Comparison of ENCODE assay signal across 8 cellular contexts in the genomic region with DNA sequence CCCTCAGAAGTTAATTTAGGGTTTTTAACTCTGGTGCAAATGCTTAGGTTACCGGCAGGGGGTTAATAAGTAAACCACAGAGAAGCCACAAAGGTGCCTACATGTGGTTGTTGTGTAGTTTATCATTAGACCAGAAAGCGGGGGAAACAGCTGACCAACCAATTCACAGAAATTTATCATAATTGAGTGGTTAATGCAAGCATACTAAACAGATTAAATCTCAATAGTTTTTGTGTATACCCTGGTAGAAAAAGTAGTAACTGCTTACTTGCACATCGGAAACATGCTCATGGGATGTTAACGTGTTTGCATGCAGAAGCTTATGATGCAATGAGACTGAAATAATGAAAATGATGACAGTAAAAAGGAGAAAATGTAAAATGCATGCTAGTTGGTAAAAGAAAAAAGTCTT.
DNase-seq lines count a peak whose midpoint lies in the region; ATAC-seq and TF ChIP-seq lines count a peak whose summit lies in the region.

No MANE protein-coding gene starts in this region.

- H3K36me3 ChIP-seq in BLaER1 treated with 17β-estradiol and CSF1 and Interleukin-3, amounts not matched to agents 10 nM and 100 nM: no peaks in the 10 kb centered on the region
- H3K36me3 ChIP-seq in gastrocnemius medialis (no peaks in the 10 kb centered on the region), upper lobe of left lung (no peaks in the 10 kb centered on the region)

- no peaks in the 10 kb centered on the region; a peak in 1 of 22 replicates for H3K9me3 ChIP-seq in BLaER1 treated with 17β-estradiol and CSF1 and Interleukin-3, amounts not matched to agents 10 nM and 100 nM (replicated peaks in 1 of 11)
- H3K9me3 ChIP-seq in gastrocnemius medialis (no peaks in the 10 kb centered on the region), upper lobe of left lung (no peaks in the 10 kb centered on the region)

- H3K27me3 Mint-ChIP-seq in naive thymus-derived CD8-positive, alpha-beta T cell: peaks cover 0 to 15% (median 4%) of the 10 kb centered on the region in 5 donors
- H3K27me3 Mint-ChIP-seq in activated T-helper 17 cell treated with anti-CD3 and anti-CD28 coated beads, Interleukin-2, amount 50 U/mL, for 72 hours: no peaks in the 10 kb centered on the region

- H3K27me3 ChIP-seq in BLaER1 treated with 17β-estradiol and CSF1 and Interleukin-3, amounts not matched to agents 10 nM and 100 nM: no peaks in the 10 kb centered on the region
- no peaks in the 10 kb centered on the region for H3K27me3 ChIP-seq in gastrocnemius medialis
- H3K27me3 ChIP-seq in upper lobe of left lung: no peaks in the 10 kb centered on the region

- peak; percentile 97 for ATAC-seq in GM19467 (IDR thresholded peaks at IDR 0.05; ENCODE audit: unreplicated experiment)
- ATAC-seq in HG03354 (IDR thresholded peaks at IDR 0.05; ENCODE audit: poor library complexity, severe bottlenecking, unreplicated experiment): peak; percentile 99
- ATAC-seq in naive thymus-derived CD8-positive, alpha-beta T cell: no peak
- no peak for ATAC-seq in gastrocnemius medialis
- ATAC-seq in activated T-helper 17 cell treated with anti-CD3 and anti-CD28 coated beads, Interleukin-2, amount 50 U/mL, for 72 hours (replicated peaks): no peak
- ATAC-seq in upper lobe of left lung (ENCODE audit: low FRiP score in 2 of 2): no peak

- WGBS in upper lobe of left lung, 2 donors: 48 to 53% methylated on average over 4 of the region's 4 CpGs

- H3K27ac Mint-ChIP-seq in naive thymus-derived CD8-positive, alpha-beta T cell: no peak overlapping the region
- no peak overlapping the region for H3K27ac Mint-ChIP-seq in activated T-helper 17 cell treated with anti-CD3 and anti-CD28 coated beads, Interleukin-2, amount 50 U/mL, for 72 hours

- no peak overlapping the region for H3K27ac ChIP-seq in BLaER1 treated with 17β-estradiol and CSF1 and Interleukin-3, amounts not matched to agents 10 nM and 100 nM
- H3K27ac ChIP-seq in gastrocnemius medialis (no peak overlapping the region), upper lobe of left lung (peak overlapping the region in 1 of 4 donors; percentile 6)

- H3K9ac ChIP-seq in BLaER1 treated with 17β-estradiol and CSF1 and Interleukin-3, amounts not matched to agents 10 nM and 100 nM: no peak overlapping the region

- in situ Hi-C loops in gastrocnemius medialis (cut with MboI; ENCODE audit: low sequenced_read_pairs in 4 of 4): no loop called here

- TF ChIP-seq POLR2A in gastrocnemius medialis (IDR thresholded peaks at IDR 0.05) (no peak), upper lobe of left lung (IDR thresholded peaks at IDR 0.05) (no peak)

- TF ChIP-seq EP300 in upper lobe of left lung (IDR thresholded peaks at IDR 0.05): no peak

- H4K20me1 ChIP-seq in BLaER1 treated with 17β-estradiol and CSF1 and Interleukin-3, amounts not matched to agents 10 nM and 100 nM: peaks cover 0 to 12% (median 0%) of the 10 kb centered on the region in 11 experiments; a peak in 4 of 22 replicates

- no peaks in the 10 kb centered on the region for H3K9me3 Mint-ChIP-seq in naive thymus-derived CD8-positive, alpha-beta T cell
- H3K9me3 Mint-ChIP-seq in activated T-helper 17 cell treated with anti-CD3 and anti-CD28 coated beads, Interleukin-2, amount 50 U/mL, for 72 hours: no peaks in the 10 kb centered on the region

- TF ChIP-seq CTCF in choroid plexus epithelial cell (conservative IDR thresholded peaks at IDR 0.05; ENCODE audit: low read depth, low read length): peak; percentile 35
- TF ChIP-seq CTCF in gastrocnemius medialis (IDR thresholded peaks at IDR 0.05 in 4 of 5, conservative IDR thresholded peaks at IDR 0.05 in 1 of 5): peak in 1 of 5 experiments; percentile 14
- TF ChIP-seq CTCF in upper lobe of left lung (IDR thresholded peaks at IDR 0.05): no peak

- no peaks in the 10 kb centered on the region for H3K4me1 Mint-ChIP-seq in naive thymus-derived CD8-positive, alpha-beta T cell
- no peaks in the 10 kb centered on the region for H3K4me1 Mint-ChIP-seq in activated T-helper 17 cell treated with anti-CD3 and anti-CD28 coated beads, Interleukin-2, amount 50 U/mL, for 72 hours

- H3K4me2 ChIP-seq in BLaER1 treated with 17β-estradiol and CSF1 and Interleukin-3, amounts not matched to agents 10 nM and 100 nM: peak overlapping the region in 8 of 11 experiments; percentile 1 to 51 (median 30); a peak in 11 of 22 replicates

- no peaks in the 10 kb centered on the region for H3K36me3 Mint-ChIP-seq in naive thymus-derived CD8-positive, alpha-beta T cell
- H3K36me3 Mint-ChIP-seq in activated T-helper 17 cell treated with anti-CD3 and anti-CD28 coated beads, Interleukin-2, amount 50 U/mL, for 72 hours (ENCODE audit: low read depth): no peaks in the 10 kb centered on the region

- H3K4me1 ChIP-seq in BLaER1 treated with 17β-estradiol and CSF1 and Interleukin-3, amounts not matched to agents 10 nM and 100 nM: peaks cover 28 to 51% (median 44%) of the 10 kb centered on the region in 10 experiments
- H3K4me1 ChIP-seq in gastrocnemius medialis: peaks cover 43 to 44% of the 10 kb centered on the region in 2 donors
- H3K4me1 ChIP-seq in upper lobe of left lung: peaks cover 21 to 44% (median 31%) of the 10 kb centered on the region in 4 donors

- intact Hi-C loops in gastrocnemius medialis (cut with DNase I; ENCODE audit: low total_unique reads): no loop called here

- no peak overlapping the region for H3K4me3 ChIP-seq in BLaER1 treated with 17β-estradiol and CSF1 and Interleukin-3, amounts not matched to agents 10 nM and 100 nM
- no peak overlapping the region for H3K4me3 ChIP-seq in choroid plexus epithelial cell (ENCODE audit: low read depth, low read length)
- no peak overlapping the region for H3K4me3 ChIP-seq in gastrocnemius medialis
- H3K4me3 ChIP-seq in upper lobe of left lung: no peak overlapping the region

- no peak overlapping the region for H3K4me3 Mint-ChIP-seq in naive thymus-derived CD8-positive, alpha-beta T cell
- H3K4me3 Mint-ChIP-seq in activated T-helper 17 cell treated with anti-CD3 and anti-CD28 coated beads, Interleukin-2, amount 50 U/mL, for 72 hours: no peak overlapping the region

- DNase-seq in choroid plexus epithelial cell (ENCODE audit: low read depth) (peak; percentile 74), gastrocnemius medialis (no peak), upper lobe of left lung (no peak)
- DNase-seq in naive thymus-derived CD8-positive, alpha-beta T cell: no peak

- POLR2A ChIA-PET in naive thymus-derived CD8-positive, alpha-beta T cell (lab: Charles Lee): no interaction called here

Comparison
In these comparisons a context has a peak if more than half of its experiments do, and no peak if none do; other contexts are left out.
1. ATAC-seq: peak in GM19467 (single experiment) and HG03354 (single experiment); none in naive thymus-derived CD8-positive, alpha-beta T cell (0 of 2), gastrocnemius medialis (0 of 2), activated T-helper 17 cell treated with anti-CD3 and anti-CD28 coated beads, Interleukin-2, amount 50 U/mL, for 72 hours (single experiment) and upper lobe of left lung (0 of 2).